In genomic region chr6:166381733-166382499, GRCh38 we compare ENCODE assay signal across 8 cellular contexts. TPM values are rescaled to one million over a fixed set of nuclear protein-coding genes. Genes with fewer than 3 reads are reported as not detected.
DNase-seq lines count a peak whose midpoint lies in the region; TF ChIP-seq lines count a peak whose summit lies in the region.

No MANE protein-coding gene starts in this region.

- H3K4me1 ChIP-seq in HAP-1 (peaks cover 5% of the 10 kb centered on the region), Loucy (ENCODE audit: insufficient read depth, low read length, poor library complexity, severe bottlenecking) (peaks cover 25% of the 10 kb centered on the region), iPS-18a (ENCODE audit: control insufficient read depth, low read depth, low read length) (peaks cover 5% of the 10 kb centered on the region), skeletal muscle tissue (ENCODE audit: control insufficient read depth in 3 of 3, insufficient read depth in 3 of 3, low read length in 3 of 3) (peaks cover 8 to 28% (median 12%) of the 10 kb centered on the region in 3 donors)

- H3K4me3 ChIP-seq in HAP-1, result peak overlapping the region; percentile 60
- H3K4me3 ChIP-seq in Loucy (ENCODE audit: low read length, poor library complexity, severe bottlenecking), result peak overlapping the region; percentile 91
- peak overlapping the region; percentile 76 for H3K4me3 ChIP-seq in astrocyte of the cerebellum (ENCODE audit: low read depth, low read length)
- peak overlapping the region; percentile 72 for H3K4me3 ChIP-seq in iPS-18a (ENCODE audit: low read length)
- H3K4me3 ChIP-seq in skeletal muscle tissue (ENCODE audit: low read length in 3 of 3), result peak overlapping the region; percentile 88 to 98 (median 93)

- peak overlapping the region; percentile 81 for H3K4me2 ChIP-seq in Loucy (ENCODE audit: low read depth, low read length, poor library complexity, severe bottlenecking)

- H3K9ac ChIP-seq in Loucy (ENCODE audit: low read depth, low read length, poor library complexity, severe bottlenecking) (peak overlapping the region; percentile 66), iPS-18a (ENCODE audit: low read length) (peak overlapping the region; percentile 39), skeletal muscle tissue (ENCODE audit: low read depth in 1 of 3, low read length in 3 of 3) (peak overlapping the region; percentile 90 to 98 (median 97))

- in situ Hi-C loops in HAP-1 (cut with MboI; ENCODE audit: low sequenced_read_pairs), result loop anchor here (10.0 kb wide), 1 partner anchor 47 kb away; no protein-coding TSS in a partner anchor
- in situ Hi-C loops in astrocyte of the cerebellum (cut with HindIII; ENCODE audit: low sequenced_read_pairs), result no loop called here

- H3K27ac ChIP-seq in iPS-18a (ENCODE audit: low read length), result no peak overlapping the region
- H3K27ac ChIP-seq in skeletal muscle tissue (ENCODE audit: low read depth, low read length), result peak overlapping the region; percentile 98

- H3K9me2 ChIP-seq in Loucy (replicated peaks; ENCODE audit: low read depth, low read length), result no peaks in the 10 kb centered on the region

- peak overlapping the region; percentile 89 for H2AFZ ChIP-seq in Loucy (ENCODE audit: low read length)

- H3K9me3 ChIP-seq in HAP-1 (no peaks in the 10 kb centered on the region), Loucy (ENCODE audit: insufficient read depth, low read depth, low read length) (no peaks in the 10 kb centered on the region), iPS-18a (ENCODE audit: control insufficient read depth, low read depth, low read length) (no peaks in the 10 kb centered on the region), skeletal muscle tissue (ENCODE audit: control insufficient read depth in 3 of 3, low read length in 3 of 3) (no peaks in the 10 kb centered on the region)

- peak; percentile 97 for TF ChIP-seq CTCF in GM10266 (IDR thresholded peaks at IDR 0.05; ENCODE audit: control insufficient read depth, insufficient read depth, low read depth, missing control alignments)
- TF ChIP-seq CTCF in Loucy (conservative IDR thresholded peaks at IDR 0.05; ENCODE audit: low read length), result peak; percentile 78
- peak; percentile 73 for TF ChIP-seq CTCF in astrocyte of the cerebellum (IDR thresholded peaks at IDR 0.05; ENCODE audit: low read depth, low read length, missing control alignments)

- H3K36me3 ChIP-seq in HAP-1 (replicated peaks) (no peaks in the 10 kb centered on the region), Loucy (ENCODE audit: insufficient read depth, low read length) (no peaks in the 10 kb centered on the region), iPS-18a (ENCODE audit: control insufficient read depth, low read depth, low read length) (no peaks in the 10 kb centered on the region), skeletal muscle tissue (ENCODE audit: control insufficient read depth in 3 of 3, insufficient read depth in 3 of 3, low read length in 3 of 3) (peaks cover 0 to 2% (median 0%) of the 10 kb centered on the region in 3 donors)

- peaks cover 16% of the 10 kb centered on the region for H3K79me2 ChIP-seq in Loucy (ENCODE audit: insufficient read depth, low read length)

- peaks cover 8% of the 10 kb centered on the region for H4K20me1 ChIP-seq in Loucy (ENCODE audit: insufficient read depth, low read length, poor library complexity, severe bottlenecking)

- H3K27me3 ChIP-seq in HAP-1 (ENCODE audit: low read depth) (no peaks in the 10 kb centered on the region), Loucy (ENCODE audit: insufficient read depth, low read length, poor library complexity, severe bottlenecking) (no peaks in the 10 kb centered on the region), iPS-18a (ENCODE audit: control insufficient read depth, insufficient read depth, low read length) (peaks cover 3% of the 10 kb centered on the region), skeletal muscle tissue (ENCODE audit: control insufficient read depth in 3 of 3, insufficient read depth in 3 of 3, low read length in 3 of 3) (no peaks in the 10 kb centered on the region)

- DNase-seq in GM10266 (ENCODE audit: extremely low spot score) (peak; percentile 80), HAP-1 (ENCODE audit: low spot score in 2 of 2) (peak; percentile 45 to 76), T-helper 1 cell (peak; percentile 24 to 70 (median 50)), astrocyte of the cerebellum (ENCODE audit: low read depth) (no peak)
- DNase-seq in NK-92 treated with Interleukin-12 subunit alpha and Interleukin-12 subunit beta, amount 100 ng/mL, for 24 hours (lab: John Stamatoyannopoulos, UW), result no peak

- no peaks in the 10 kb centered on the region for H3F3A ChIP-seq in Loucy (ENCODE audit: low read depth)

RNA-seq across cellular contexts. Expression of gene MPC1, which starts 0.8 kb away (rescaled TPM):
- 88.2 TPM for total RNA-seq in skeletal muscle tissue

RNA-seq across cellular contexts. Expression of gene SFT2D1, which starts 39.6 kb away (rescaled TPM):
- total RNA-seq in skeletal muscle tissue, result 20.9 TPM

Comparison
In these comparisons a context has a peak if more than half of its experiments do, and no peak if none do; other contexts are left out.
1. DNase-seq: peak in GM10266 (single experiment), HAP-1 (2 of 2) and T-helper 1 cell (5 of 5); none in astrocyte of the cerebellum (single experiment) and NK-92 treated with Interleukin-12 subunit alpha and Interleukin-12 subunit beta, amount 100 ng/mL, for 24 hours (single experiment).
2. H3K9ac ChIP-seq: peak in every context shown above with its lines; median percentile 97 in skeletal muscle tissue; 66 in Loucy; 39 in iPS-18a.
3. Peak in every context shown above with its lines, with median percentiles within 50 percentile points of each other: CTCF ChIP-seq and H3K4me3 ChIP-seq.